18 cellular contexts compared by ENCODE assay signal in genomic region chr7:144830024-144830785, GRCh38. TPM values are rescaled to one million over a fixed set of nuclear protein-coding genes. Genes with fewer than 3 reads are reported as not detected.
DNase-seq lines count a peak whose midpoint lies in the region; ATAC-seq, FAIRE-seq and TF ChIP-seq lines count a peak whose summit lies in the region.
"Had no signal": no experiment of that assay in that cellular context is flagged by ENCODE, and none has a peak within 500 bp of the region (broad histone marks: within the 10 kb centered on the region; RNA-seq: fewer than 3 reads in every experiment).

No MANE protein-coding gene starts in this region.

- H3K27ac ChIP-seq in CD8-positive, alpha-beta T cell (ENCODE audit: low read depth, low read length), result no peak overlapping the region
- H3K27ac ChIP-seq: HL-60, right lobe of liver, stomach had no signal

- intact Hi-C loops in CD8-positive, alpha-beta T cell (cut with DNase I, micrococcal nuclease), result no loop called here
- intact Hi-C loops in activated T-helper 1 cell treated with anti-CD3 and anti-CD28 coated beads, Interleukin-12 subunit alpha, Interleukin-12 subunit beta, Interleukin-2, Interleukin-4 antibody, amounts not matched to agents 30 ng/mL and 10 ng/mL and 1 ng/mL, durations not matched to agents 14 hours and 24 hours and 36 hours (cut with micrococcal nuclease), result no loop called here
- intact Hi-C loops in mucosa of descending colon (cut with DNase I, micrococcal nuclease), result no loop called here

- H3K4me3 Mint-ChIP-seq in CD8-positive, alpha-beta T cell, result no peak overlapping the region
- no peak overlapping the region for H3K4me3 Mint-ChIP-seq in activated T-helper 1 cell treated with anti-CD3 and anti-CD28 coated beads, Interleukin-12 subunit alpha, Interleukin-12 subunit beta, Interleukin-2, Interleukin-4 antibody, amounts not matched to agents 30 ng/mL and 10 ng/mL and 1 ng/mL, durations not matched to agents 14 hours and 24 hours and 36 hours
- H3K4me3 Mint-ChIP-seq: CD14-positive monocyte had no signal

- peak overlapping the region; percentile 20 for H3K27ac Mint-ChIP-seq in CD8-positive, alpha-beta T cell
- peak overlapping the region; percentile 37 for H3K27ac Mint-ChIP-seq in activated T-helper 1 cell treated with anti-CD3 and anti-CD28 coated beads, Interleukin-12 subunit alpha, Interleukin-12 subunit beta, Interleukin-2, Interleukin-4 antibody, amounts not matched to agents 30 ng/mL and 10 ng/mL and 1 ng/mL, durations not matched to agents 14 hours and 24 hours and 36 hours

- H3K36me3 Mint-ChIP-seq in CD8-positive, alpha-beta T cell, result peaks cover 8% of the 10 kb centered on the region
- H3K36me3 Mint-ChIP-seq in activated T-helper 1 cell treated with anti-CD3 and anti-CD28 coated beads, Interleukin-12 subunit alpha, Interleukin-12 subunit beta, Interleukin-2, Interleukin-4 antibody, amounts not matched to agents 30 ng/mL and 10 ng/mL and 1 ng/mL, durations not matched to agents 14 hours and 24 hours and 36 hours (ENCODE audit: low read depth), result peaks cover 4% of the 10 kb centered on the region

- FAIRE-seq in GM18507 (lab: Jason Lieb, UNC), result peak; percentile 48
- no peak for FAIRE-seq in frontal cortex (lab: Jason Lieb, UNC)

- no peak for DNase-seq in CD8-positive, alpha-beta T cell
- no peak for DNase-seq in GM18507 (ENCODE audit: extremely low spot score, insufficient read length, low read depth)
- no peak for DNase-seq in activated T-helper 1 cell treated with anti-CD3 and anti-CD28 coated beads, Interleukin-12 subunit alpha, Interleukin-12 subunit beta, Interleukin-2, Interleukin-4 antibody, amounts not matched to agents 30 ng/mL and 10 ng/mL and 1 ng/mL, durations not matched to agents 14 hours and 24 hours and 36 hours (ENCODE audit: low spot score)
- peak in 2 of 3 donors; percentile 41 to 55 for DNase-seq in mucosa of descending colon
- DNase-seq in GM19240 (ENCODE audit: insufficient read length, low spot score), result no peak
- DNase-seq in frontal cortex (ENCODE audit: low spot score in 2 of 2), result no peak
- no peak for DNase-seq in HT-29 (ENCODE audit: low spot score)
- DNase-seq in NCI-H345 treated with DMSO at 0.1 percent for 48 hours (lab: John Stamatoyannopoulos, UW; ENCODE audit: unreplicated experiment), result no peak
- DNase-seq: GDM1; Karpas-422; NCI-H2081 treated with DMSO at 0.1 percent for 48 hours; NCI-H748 treated with DMSO at 0.1 percent for 48 hours; right lobe of liver; stimulated activated CD4-positive, alpha-beta T cell treated with anti-CD3 and anti-CD28 coated beads, Interleukin-4, amount 100 ng/mL, for 24 hours; stomach had no signal

- CTCF ChIA-PET in CD8-positive, alpha-beta T cell (lab: Charles Lee), result no interaction called here

- H3K9me3 ChIP-seq in CD8-positive, alpha-beta T cell (ENCODE audit: low read length), result no peaks in the 10 kb centered on the region
- H3K9me3 ChIP-seq in mucosa of descending colon, result no peaks in the 10 kb centered on the region
- H3K9me3 ChIP-seq: right lobe of liver, stomach had no signal

- H3K9me3 Mint-ChIP-seq in CD8-positive, alpha-beta T cell, result no peaks in the 10 kb centered on the region
- no peaks in the 10 kb centered on the region for H3K9me3 Mint-ChIP-seq in activated T-helper 1 cell treated with anti-CD3 and anti-CD28 coated beads, Interleukin-12 subunit alpha, Interleukin-12 subunit beta, Interleukin-2, Interleukin-4 antibody, amounts not matched to agents 30 ng/mL and 10 ng/mL and 1 ng/mL, durations not matched to agents 14 hours and 24 hours and 36 hours

- H3K4me1 ChIP-seq in CD8-positive, alpha-beta T cell (ENCODE audit: insufficient read depth, low read length), result peaks cover 42% of the 10 kb centered on the region
- H3K4me1 ChIP-seq in mucosa of descending colon (ENCODE audit: low read depth), result peaks cover 4% of the 10 kb centered on the region

- H3K4me1 Mint-ChIP-seq in CD8-positive, alpha-beta T cell (ENCODE audit: low read depth), result peaks cover 59% of the 10 kb centered on the region
- H3K4me1 Mint-ChIP-seq in activated T-helper 1 cell treated with anti-CD3 and anti-CD28 coated beads, Interleukin-12 subunit alpha, Interleukin-12 subunit beta, Interleukin-2, Interleukin-4 antibody, amounts not matched to agents 30 ng/mL and 10 ng/mL and 1 ng/mL, durations not matched to agents 14 hours and 24 hours and 36 hours (ENCODE audit: low read depth), result peaks cover 44% of the 10 kb centered on the region

- H3K4me3 ChIP-seq in CD8-positive, alpha-beta T cell (ENCODE audit: low read depth, low read length), result no peak overlapping the region
- H3K4me3 ChIP-seq in mucosa of descending colon, result no peak overlapping the region
- H3K4me3 ChIP-seq: lung, right lobe of liver, stomach had no signal

- H3K27me3 Mint-ChIP-seq in CD8-positive, alpha-beta T cell (ENCODE audit: low read depth), result no peaks in the 10 kb centered on the region
- no peaks in the 10 kb centered on the region for H3K27me3 Mint-ChIP-seq in activated T-helper 1 cell treated with anti-CD3 and anti-CD28 coated beads, Interleukin-12 subunit alpha, Interleukin-12 subunit beta, Interleukin-2, Interleukin-4 antibody, amounts not matched to agents 30 ng/mL and 10 ng/mL and 1 ng/mL, durations not matched to agents 14 hours and 24 hours and 36 hours (ENCODE audit: insufficient read depth)

- POLR2A ChIA-PET in CD8-positive, alpha-beta T cell (lab: Charles Lee), result no interaction called here

- H3K36me3 ChIP-seq in CD8-positive, alpha-beta T cell (ENCODE audit: insufficient read depth, low read length), result no peaks in the 10 kb centered on the region
- no peaks in the 10 kb centered on the region for H3K36me3 ChIP-seq in mucosa of descending colon (ENCODE audit: low read depth)
- H3K36me3 ChIP-seq: right lobe of liver, stomach had no signal

- TF ChIP-seq CTCF in CD8-positive, alpha-beta T cell (IDR thresholded peaks at IDR 0.05), result no peak
- TF ChIP-seq CTCF in mucosa of descending colon (IDR thresholded peaks at IDR 0.05), result no peak

- no peak for ATAC-seq in CD8-positive, alpha-beta T cell
- ATAC-seq in mucosa of descending colon, result peak; percentile 97
- ATAC-seq: right lobe of liver had no signal

- H3K27me3 ChIP-seq in CD8-positive, alpha-beta T cell (ENCODE audit: insufficient read depth, low read length), result no peaks in the 10 kb centered on the region
- H3K27me3 ChIP-seq: right lobe of liver, stomach had no signal

RNA-seq across cellular contexts. Expression of gene TPK1, which starts 5.6 kb away (rescaled TPM):
- 10 to 100 TPM; 14.7 to 15.1 TPM for total RNA-seq in CD8-positive, alpha-beta T cell
- total RNA-seq in activated T-helper 1 cell treated with anti-CD3 and anti-CD28 coated beads, Interleukin-12 subunit alpha, Interleukin-12 subunit beta, Interleukin-2, Interleukin-4 antibody, amounts not matched to agents 30 ng/mL and 10 ng/mL and 1 ng/mL, durations not matched to agents 14 hours and 24 hours and 36 hours, result 11.5 TPM in 2 replicates
- total RNA-seq in mucosa of descending colon, result 10 to 100 TPM; 11.4 to 14.2 (median 13.3) TPM
- total RNA-seq in frontal cortex, result 7.3 TPM
- total RNA-seq in HT-29 (2014; rRNA removed; shearing (Covaris generic)), result 0.94 and 1.4 TPM in 2 replicates

Comparison
In these comparisons a context has a peak if more than half of its experiments do, and no peak if none do; other contexts are left out.
1. DNase-seq: peak in mucosa of descending colon (2 of 3); none in CD8-positive, alpha-beta T cell (0 of 7), GM18507 (single experiment), activated T-helper 1 cell treated with anti-CD3 and anti-CD28 coated beads, Interleukin-12 subunit alpha, Interleukin-12 subunit beta, Interleukin-2, Interleukin-4 antibody, amounts not matched to agents 30 ng/mL and 10 ng/mL and 1 ng/mL, durations not matched to agents 14 hours and 24 hours and 36 hours (single experiment), GM19240 (single experiment), frontal cortex (0 of 2), HT-29 (single experiment) and NCI-H345 treated with DMSO at 0.1 percent for 48 hours (single experiment).